ENCODE assay signal across 8 cellular contexts in genomic region chr2:173355866-173356508, GRCh38. TPM values are rescaled to one million over a fixed set of nuclear protein-coding genes. Genes with fewer than 3 reads are reported as not detected.
DNase-seq lines count a peak whose midpoint lies in the region; ATAC-seq and TF ChIP-seq lines count a peak whose summit lies in the region.

No MANE protein-coding gene starts in this region.

- peak overlapping the region; percentile 79 for H3K4me3 ChIP-seq in PC-3 (ENCODE audit: low read length)
- peak overlapping the region; percentile 61 to 73 (median 68) for H3K4me3 ChIP-seq in esophagus muscularis mucosa
- H3K4me3 ChIP-seq in skeletal muscle tissue (ENCODE audit: low read length in 3 of 3) = peak overlapping the region; percentile 72 to 89 (median 81)

- 28% methylated on average over 16 of the region's 16 CpGs for WGBS in esophagus muscularis mucosa

- H3K9ac ChIP-seq in PC-3 (ENCODE audit: low read length) (peak overlapping the region; percentile 92), skeletal muscle tissue (ENCODE audit: low read depth in 1 of 3, low read length in 3 of 3) (peak overlapping the region in 2 of 3 donors; percentile 33 to 72)

- H3K27me3 ChIP-seq in PC-3 (ENCODE audit: low read length) = no peaks in the 10 kb centered on the region
- H3K27me3 ChIP-seq in esophagus muscularis mucosa = peaks cover 0 to 53% (median 17%) of the 10 kb centered on the region in 4 donors
- H3K27me3 ChIP-seq in skeletal muscle tissue (ENCODE audit: control insufficient read depth in 3 of 3, insufficient read depth in 3 of 3, low read length in 3 of 3) = peaks cover 0 to 29% (median 14%) of the 10 kb centered on the region in 3 donors

- H3K79me2 ChIP-seq in PC-3 (ENCODE audit: low read length) = peaks cover 52% of the 10 kb centered on the region

- H3K27ac ChIP-seq in PC-3 (ENCODE audit: low read length) (no peak overlapping the region), esophagus muscularis mucosa (replicated peaks in 1 of 4) (peak overlapping the region in 2 of 4 donors; percentile 76 to 79), skeletal muscle tissue (ENCODE audit: low read depth, low read length) (no peak overlapping the region)

- no peak for TF ChIP-seq CTCF in PC-3 (conservative IDR thresholded peaks at IDR 0.05; ENCODE audit: low read depth, low read length)
- TF ChIP-seq CTCF in esophagus muscularis mucosa (IDR thresholded peaks at IDR 0.05) = no peak

- H3K4me2 ChIP-seq in PC-3 (ENCODE audit: low read length) = peak overlapping the region; percentile 88

- H2AFZ ChIP-seq in PC-3 (ENCODE audit: low read length) = peak overlapping the region; percentile 53

- H3K4me1 ChIP-seq in PC-3 (ENCODE audit: insufficient read depth, low read length) = peaks cover 20% of the 10 kb centered on the region
- H3K4me1 ChIP-seq in esophagus muscularis mucosa = peaks cover 7 to 26% (median 24%) of the 10 kb centered on the region in 4 donors
- peaks cover 10 to 19% (median 11%) of the 10 kb centered on the region in 3 donors for H3K4me1 ChIP-seq in skeletal muscle tissue (ENCODE audit: control insufficient read depth in 3 of 3, insufficient read depth in 3 of 3, low read length in 3 of 3)

- no peak for TF ChIP-seq POLR2A in esophagus muscularis mucosa (IDR thresholded peaks at IDR 0.05; ENCODE audit: low read depth)

- H4K20me1 ChIP-seq in PC-3 (ENCODE audit: low read length) = peaks cover 17% of the 10 kb centered on the region; the same call in 1 of the 2 replicates

- peak; percentile 34 for DNase-seq in NCI-H510A treated with DMSO at 0.1 percent for 48 hours (lab: John Stamatoyannopoulos, UW)
- DNase-seq in NCI-H510A (lab: John Stamatoyannopoulos, UW) = no peak
- no peak for DNase-seq in PC-3
- DNase-seq in esophagus muscularis mucosa (ENCODE audit: extremely low spot score) = no peak
- no peak for DNase-seq in NCI-H2029 treated with DMSO at 0.1 percent for 48 hours (lab: John Stamatoyannopoulos, UW)
- DNase-seq in medulla oblongata (ENCODE audit: extremely low spot score) = no peak

- no peak; the same call in 1 of the 2 replicates for ATAC-seq in PC-3
- no peak for ATAC-seq in HG03457 (IDR thresholded peaks at IDR 0.05; ENCODE audit: unreplicated experiment)

- BruUV-seq in PC-3 (replicated peaks; lab: Mats Ljungman, UMichigan) = TSS peak; percentile 68

- intact Hi-C loops in PC-3 (cut with micrococcal nuclease) = no loop called here
- intact Hi-C loops in esophagus muscularis mucosa (cut with DNase I) = no loop called here

- no peaks in the 10 kb centered on the region for H3K9me3 ChIP-seq in PC-3 (ENCODE audit: low read length)
- H3K9me3 ChIP-seq in esophagus muscularis mucosa = no peaks in the 10 kb centered on the region
- H3K9me3 ChIP-seq in skeletal muscle tissue (ENCODE audit: control insufficient read depth in 3 of 3, low read length in 3 of 3) = no peaks in the 10 kb centered on the region

- H3K36me3 ChIP-seq in PC-3 (ENCODE audit: low read depth, low read length) (peaks cover 22% of the 10 kb centered on the region; the same call in 1 of the 2 replicates), esophagus muscularis mucosa (no peaks in the 10 kb centered on the region), skeletal muscle tissue (ENCODE audit: control insufficient read depth in 3 of 3, insufficient read depth in 3 of 3, low read length in 3 of 3) (no peaks in the 10 kb centered on the region)

- H3K9me2 ChIP-seq in PC-3 (replicated peaks; ENCODE audit: low read length) = no peaks in the 10 kb centered on the region

- POLR2A ChIA-PET in PC-3 (lab: Charles Lee; ENCODE audit: unreplicated experiment) = no interaction called here

- no peak for TF ChIP-seq EP300 in esophagus muscularis mucosa (IDR thresholded peaks at IDR 0.05)

- CTCF ChIA-PET in PC-3 (lab: Charles Lee) = no interaction called here

- H3F3A ChIP-seq in PC-3 (ENCODE audit: low read length, unreplicated experiment) = no peaks in the 10 kb centered on the region

RNA-seq across cellular contexts. Expression of gene CDCA7, which starts 1.3 kb away (rescaled TPM):
- total RNA-seq in PC-3 (2014; rRNA removed) (29.3 and 36.4 TPM in 2 replicates), esophagus muscularis mucosa (1 to 10 TPM in 2 of 4 donors, under 1 TPM in 2; 0.42 to 3.1 (median 1.2) TPM), skeletal muscle tissue (9.9 TPM)
